8 cellular contexts compared by ENCODE assay signal in the genomic region with DNA sequence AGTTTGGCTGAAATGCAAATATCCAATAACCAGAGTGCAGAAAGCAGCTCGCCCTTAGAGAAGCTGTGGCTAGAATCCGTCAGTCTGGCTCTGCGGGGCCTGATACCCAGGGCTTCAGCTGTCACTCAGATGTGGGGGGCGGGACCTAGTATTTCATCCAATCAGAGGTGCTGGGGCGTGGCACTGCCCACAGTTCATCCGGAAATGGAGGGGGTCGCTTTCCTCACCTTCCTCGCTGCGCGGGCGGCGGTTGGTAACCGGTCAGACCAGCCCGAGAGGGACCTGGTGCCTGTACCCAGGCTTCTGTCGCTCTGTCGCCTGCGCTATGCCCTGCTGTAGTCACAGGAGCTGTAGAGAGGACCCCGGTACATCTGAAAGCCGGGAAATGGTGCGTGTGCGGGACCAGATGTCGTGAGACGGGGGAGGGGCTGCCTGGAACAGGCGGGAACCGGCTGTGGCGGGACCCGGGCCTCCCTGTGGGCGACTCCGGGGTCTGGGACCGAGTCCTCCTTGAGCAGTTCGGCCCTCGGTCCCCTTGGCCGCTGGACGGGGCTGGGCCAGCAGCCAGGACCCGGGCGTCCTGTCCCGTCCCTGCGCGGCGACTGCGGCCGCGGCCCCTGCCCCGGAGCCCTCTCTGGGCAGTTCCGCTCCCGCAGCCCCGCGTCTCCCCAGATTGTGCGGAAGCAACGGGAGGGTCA. TPM values are rescaled to one million over a fixed set of nuclear protein-coding genes. Genes with fewer than 3 reads are reported as not detected.
A peak's percentile ranks its signal among the peaks of the same experiment; 100 is the strongest.
DNase-seq lines count a peak whose midpoint lies in the region; ATAC-seq and TF ChIP-seq lines count a peak whose summit lies in the region.

A gene (plus strand): TSS at position 222 of the 698 bp plus-strand sequence. CDS start 104 bp downstream, at position 326.

- no peak for TF ChIP-seq CTCF in CD14-positive monocyte (IDR thresholded peaks at IDR 0.05)

- H3K27ac Mint-ChIP-seq in CD14-positive monocyte = peak within 1 kb of the TSS; percentile 91 to 99 (median 97)

- H3K36me3 Mint-ChIP-seq in CD14-positive monocyte = peaks cover 8 to 14% of the 10 kb centered on the region in 2 donors

- peaks cover 30% of the 10 kb centered on the region for H3K4me1 Mint-ChIP-seq in CD14-positive monocyte

- no peaks in the 10 kb centered on the region for H3K27me3 Mint-ChIP-seq in CD14-positive monocyte (ENCODE audit: low read depth in 3 of 3)

- DNase-seq in CD14-positive monocyte (ENCODE audit: low spot score) = peak; percentile 85
- peak; percentile 67 for DNase-seq in NCI-H748 treated with DMSO at 0.1 percent for 48 hours (lab: John Stamatoyannopoulos, UW)
- DNase-seq in activated CD4-positive, alpha-beta T cell treated with anti-CD3 and anti-CD28 coated beads, Interleukin-2, amount 50 U/mL, for 1 hour = peak; percentile 88
- peak; percentile 91 for DNase-seq in dedifferentiated amniotic fluid mesenchymal stem cell (ENCODE audit: extremely low spot score)
- DNase-seq in left lobe of liver (ENCODE audit: low spot score) = peak; percentile 96
- peak; percentile 95 for DNase-seq in stimulated activated CD4-positive, alpha-beta T cell treated with anti-CD3 and anti-CD28 coated beads, Interleukin-2, amount 100 ng/mL, for 24 hours

- ATAC-seq in GM19395 (IDR thresholded peaks at IDR 0.05; ENCODE audit: unreplicated experiment) = peak; percentile 92
- ATAC-seq in HG03558 (IDR thresholded peaks at IDR 0.05; ENCODE audit: extremely low read depth, unreplicated experiment) = peak; percentile 55
- ATAC-seq in left lobe of liver = peak; percentile 93

- intact Hi-C loops in CD14-positive monocyte (cut with micrococcal nuclease) = loop anchor here (1.0 to 10.0 kb wide), 7 partner anchors 40 to 217 kb away; a partner anchor contains a TSS

- peak within 1 kb of the TSS; percentile 95 to 96 for H3K4me3 Mint-ChIP-seq in CD14-positive monocyte

- H3K9me3 Mint-ChIP-seq in CD14-positive monocyte = peaks cover 7 to 24% (median 15%) of the 10 kb centered on the region in 7 donors

RNA-seq across cellular contexts. Expression of the gene that starts here (rescaled TPM):
- polyA plus RNA-seq in CD14-positive monocyte = 1 to 10 TPM; 1.1 to 1.2 TPM
- total RNA-seq in left lobe of liver = 5.6 TPM

Comparison
In these comparisons a context has a peak if more than half of its experiments do, and no peak if none do; other contexts are left out.
1. Peak in every context shown above with its lines: DNase-seq and ATAC-seq.